1 cellular context compared by ENCODE assay signal in the genomic region with DNA sequence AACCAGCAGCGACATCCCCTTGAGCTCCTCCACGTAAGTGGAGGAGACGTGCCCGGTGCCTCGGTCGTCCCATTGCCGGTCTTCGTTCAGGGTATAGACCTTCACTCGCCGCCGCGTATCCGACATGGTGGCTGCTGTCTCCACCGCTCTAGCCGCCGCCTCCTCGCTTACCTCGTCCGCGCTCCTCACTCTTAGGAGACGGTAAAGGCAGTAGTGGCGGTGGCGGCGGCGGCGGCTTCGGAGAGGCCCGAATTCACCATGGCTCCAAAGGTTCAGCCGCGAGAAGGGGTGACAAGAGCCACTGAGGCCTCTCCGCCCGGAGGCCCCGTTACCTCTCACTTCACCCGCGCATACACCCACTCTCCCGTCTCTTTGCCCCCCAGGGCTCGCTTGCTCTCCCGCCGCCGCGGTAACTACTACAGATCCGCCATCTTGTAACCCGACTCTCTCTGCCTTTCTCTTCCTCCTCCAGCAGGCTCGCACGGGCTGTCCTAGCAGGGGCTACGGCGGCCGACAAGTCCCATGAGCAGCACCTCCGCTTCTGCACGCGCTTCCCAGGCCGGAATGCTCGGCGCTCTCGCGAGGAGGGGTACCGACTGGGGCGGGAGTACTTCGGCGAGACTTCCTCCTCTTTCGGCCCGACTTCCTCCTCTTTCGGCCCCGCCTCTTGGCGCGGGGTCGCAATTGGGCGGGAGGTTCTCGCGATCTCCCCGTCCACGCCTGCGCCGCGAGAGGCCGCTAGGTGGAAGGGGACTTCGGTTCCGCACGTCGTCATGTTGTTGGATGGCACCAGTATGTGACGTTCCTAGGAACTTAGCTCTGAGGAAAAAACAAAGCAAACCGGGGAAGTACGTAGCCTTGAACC.
A peak's percentile ranks its signal among the peaks of the same experiment; 100 is the strongest.
TF ChIP-seq lines count a peak whose summit lies in the region.

TSS of gene PPP4R3B (minus strand) at position 463 of the 865 bp plus-strand sequence. CDS start at position 126, 337 bp downstream.

TF ChIP-seq in HepG2, 621 proteins besides CTCF, POLR2A, EP300 and RAD21 (continued from another document and continues in another):
- TF ChIP-seq HNRNPK (IDR thresholded peaks at IDR 0.05; ENCODE audit: low read depth, low read length, poor library complexity, severe bottlenecking) (no peak), CENPT (CRISPR knock-in tag; IDR thresholded peaks at IDR 0.05; ENCODE audit: low read depth) (no peak; the same call in 1 of the 2 replicates), SOX13 (IDR thresholded peaks at IDR 0.05) (no peak), SOX13 (CRISPR knock-in tag; conservative IDR thresholded peaks at IDR 0.05 in 1 of 2, IDR thresholded peaks at IDR 0.05 in 1 of 2) (peak in 1 of 2 experiments; percentile 76; a peak in 1 of 4 replicates), KLF6 (CRISPR knock-in tag; IDR thresholded peaks at IDR 0.05) (peak; percentile 83; the same call in 1 of the 2 replicates), NFYC (CRISPR knock-in tag; IDR thresholded peaks at IDR 0.05) (peak; percentile 92), POLR2AphosphoS2 (IDR thresholded peaks at IDR 0.05; ENCODE audit: low read depth, low read length) (peak; percentile 96), ZNF354B (CRISPR knock-in tag; IDR thresholded peaks at IDR 0.05) (no peak), ARNT (IDR thresholded peaks at IDR 0.05) (no peak), NFE2 (CRISPR knock-in tag; IDR thresholded peaks at IDR 0.05) (peak; percentile 24; the same call in 1 of the 2 replicates), JUNB (CRISPR knock-in tag; IDR thresholded peaks at IDR 0.05; ENCODE audit: borderline replicate concordance) (peak; percentile 65; the same call in 1 of the 2 replicates), TGIF2 (CRISPR knock-in tag; IDR thresholded peaks at IDR 0.05) (peak; percentile 80), HNRNPLL (IDR thresholded peaks at IDR 0.05; ENCODE audit: low read depth, low read length, poor library complexity, severe bottlenecking) (peak; percentile 93), FOXM1 (CRISPR knock-in tag; IDR thresholded peaks at IDR 0.05) (no peak), MZF1 (CRISPR knock-in tag; IDR thresholded peaks at IDR 0.05; ENCODE audit: borderline replicate concordance) (no peak; the same call in 1 of the 2 replicates), BRF2 (CRISPR knock-in tag; IDR thresholded peaks at IDR 0.05) (peak; percentile 84; the same call in 1 of the 2 replicates), SRSF1 (optimal IDR thresholded peaks at IDR 0.05; ENCODE audit: low read depth, low read length) (peak; percentile 99), ATM (IDR thresholded peaks at IDR 0.05; ENCODE audit: borderline replicate concordance) (no peak), THAP7 (CRISPR knock-in tag; IDR thresholded peaks at IDR 0.05) (peak; percentile 96), ZSCAN25 (CRISPR knock-in tag; IDR thresholded peaks at IDR 0.05) (0 out of 2 replicates have a peak, but pooled peaks have one; percentile 26), ZBTB21 (CRISPR knock-in tag; IDR thresholded peaks at IDR 0.05) (peak; percentile 84), ZNF546 (CRISPR knock-in tag; conservative IDR thresholded peaks at IDR 0.05) (peak; percentile 96), SRSF4 (IDR thresholded peaks at IDR 0.05; ENCODE audit: low read depth, low read length, poor library complexity, severe bottlenecking) (no peak), ZNF251 (CRISPR knock-in tag; IDR thresholded peaks at IDR 0.05) (no peak), ZNF329 (CRISPR knock-in tag; IDR thresholded peaks at IDR 0.05; ENCODE audit: low read depth) (0 out of 2 replicates have a peak, but pooled peaks have one; percentile 18), TCF7L2 (IDR thresholded peaks at IDR 0.05; ENCODE audit: low read depth, low read length) (no peak), ZNF782 (CRISPR knock-in tag; IDR thresholded peaks at IDR 0.05; ENCODE audit: borderline replicate concordance) (no peak; the same call in none of the 2 replicates), SOX5 (CRISPR knock-in tag; IDR thresholded peaks at IDR 0.05; ENCODE audit: borderline replicate concordance) (peak; percentile 82), PLRG1 (conservative IDR thresholded peaks at IDR 0.05) (no peak), HNRNPH1 (optimal IDR thresholded peaks at IDR 0.05; ENCODE audit: low read depth, low read length) (peak; percentile 27), GZF1 (CRISPR knock-in tag; IDR thresholded peaks at IDR 0.05) (peak; percentile 81), AFF4 (CRISPR knock-in tag; IDR thresholded peaks at IDR 0.05) (peak; percentile 67; the same call in 1 of the 2 replicates), HOXA5 (CRISPR knock-in tag; IDR thresholded peaks at IDR 0.05) (peak; percentile 97), SAFB2 (CRISPR knock-in tag; IDR thresholded peaks at IDR 0.05; ENCODE audit: borderline replicate concordance, low read depth) (peak; percentile 88; the same call in 1 of the 2 replicates), SETDB1 (CRISPR knock-in tag; IDR thresholded peaks at IDR 0.05; ENCODE audit: borderline replicate concordance) (no peak), ZNF282 (IDR thresholded peaks at IDR 0.05; ENCODE audit: partially characterized antibody) (no peak), ZNF335 (CRISPR knock-in tag; IDR thresholded peaks at IDR 0.05) (peak; percentile 96), PHF20 (CRISPR knock-in tag; IDR thresholded peaks at IDR 0.05) (peak; percentile 97), ZKSCAN1 (IDR thresholded peaks at IDR 0.05; ENCODE audit: low read length) (no peak), RXRB (CRISPR knock-in tag; IDR thresholded peaks at IDR 0.05; ENCODE audit: borderline replicate concordance) (peak; percentile 89), HDAC6 (IDR thresholded peaks at IDR 0.05; ENCODE audit: low read depth, low read length) (no peak), ZMYM3 (CRISPR knock-in tag; IDR thresholded peaks at IDR 0.05) (peak; percentile 87), ZNF17 (CRISPR knock-in tag; IDR thresholded peaks at IDR 0.05) (no peak), FOXO1 (CRISPR knock-in tag; IDR thresholded peaks at IDR 0.05) (peak; percentile 88), GFI1 (CRISPR knock-in tag; IDR thresholded peaks at IDR 0.05; ENCODE audit: borderline replicate concordance) (no peak), ZNF569 (CRISPR knock-in tag; IDR thresholded peaks at IDR 0.05; ENCODE audit: borderline replicate concordance) (peak; percentile 88; the same call in 1 of the 2 replicates)
- TF ChIP-seq, protein P1, sequence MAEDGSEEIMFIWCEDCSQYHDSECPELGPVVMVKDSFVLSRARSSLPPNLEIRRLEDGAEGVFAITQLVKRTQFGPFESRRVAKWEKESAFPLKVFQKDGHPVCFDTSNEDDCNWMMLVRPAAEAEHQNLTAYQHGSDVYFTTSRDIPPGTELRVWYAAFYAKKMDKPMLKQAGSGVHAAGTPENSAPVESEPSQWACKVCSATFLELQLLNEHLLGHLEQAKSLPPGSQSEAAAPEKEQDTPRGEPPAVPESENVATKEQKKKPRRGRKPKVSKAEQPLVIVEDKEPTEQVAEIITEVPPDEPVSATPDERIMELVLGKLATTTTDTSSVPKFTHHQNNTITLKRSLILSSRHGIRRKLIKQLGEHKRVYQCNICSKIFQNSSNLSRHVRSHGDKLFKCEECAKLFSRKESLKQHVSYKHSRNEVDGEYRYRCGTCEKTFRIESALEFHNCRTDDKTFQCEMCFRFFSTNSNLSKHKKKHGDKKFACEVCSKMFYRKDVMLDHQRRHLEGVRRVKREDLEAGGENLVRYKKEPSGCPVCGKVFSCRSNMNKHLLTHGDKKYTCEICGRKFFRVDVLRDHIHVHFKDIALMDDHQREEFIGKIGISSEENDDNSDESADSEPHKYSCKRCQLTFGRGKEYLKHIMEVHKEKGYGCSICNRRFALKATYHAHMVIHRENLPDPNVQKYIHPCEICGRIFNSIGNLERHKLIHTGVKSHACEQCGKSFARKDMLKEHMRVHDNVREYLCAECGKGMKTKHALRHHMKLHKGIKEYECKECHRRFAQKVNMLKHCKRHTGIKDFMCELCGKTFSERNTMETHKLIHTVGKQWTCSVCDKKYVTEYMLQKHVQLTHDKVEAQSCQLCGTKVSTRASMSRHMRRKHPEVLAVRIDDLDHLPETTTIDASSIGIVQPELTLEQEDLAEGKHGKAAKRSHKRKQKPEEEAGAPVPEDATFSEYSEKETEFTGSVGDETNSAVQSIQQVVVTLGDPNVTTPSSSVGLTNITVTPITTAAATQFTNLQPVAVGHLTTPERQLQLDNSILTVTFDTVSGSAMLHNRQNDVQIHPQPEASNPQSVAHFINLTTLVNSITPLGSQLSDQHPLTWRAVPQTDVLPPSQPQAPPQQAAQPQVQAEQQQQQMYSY (CRISPR knock-in tag; IDR thresholded peaks at IDR 0.05) = 0 out of 2 replicates have a peak, but pooled peaks have one; percentile 3
- TF ChIP-seq, protein P2, sequence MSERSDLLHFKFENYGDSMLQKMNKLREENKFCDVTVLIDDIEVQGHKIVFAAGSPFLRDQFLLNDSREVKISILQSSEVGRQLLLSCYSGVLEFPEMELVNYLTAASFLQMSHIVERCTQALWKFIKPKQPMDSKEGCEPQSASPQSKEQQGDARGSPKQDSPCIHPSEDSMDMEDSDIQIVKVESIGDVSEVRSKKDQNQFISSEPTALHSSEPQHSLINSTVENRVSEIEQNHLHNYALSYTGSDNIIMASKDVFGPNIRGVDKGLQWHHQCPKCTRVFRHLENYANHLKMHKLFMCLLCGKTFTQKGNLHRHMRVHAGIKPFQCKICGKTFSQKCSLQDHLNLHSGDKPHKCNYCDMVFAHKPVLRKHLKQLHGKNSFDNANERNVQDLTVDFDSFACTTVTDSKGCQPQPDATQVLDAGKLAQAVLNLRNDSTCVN (CRISPR knock-in tag; IDR thresholded peaks at IDR 0.05; ENCODE audit: borderline replicate concordance) = peak; percentile 94; the same call in 1 of the 2 replicates
- TF ChIP-seq, protein P3, sequence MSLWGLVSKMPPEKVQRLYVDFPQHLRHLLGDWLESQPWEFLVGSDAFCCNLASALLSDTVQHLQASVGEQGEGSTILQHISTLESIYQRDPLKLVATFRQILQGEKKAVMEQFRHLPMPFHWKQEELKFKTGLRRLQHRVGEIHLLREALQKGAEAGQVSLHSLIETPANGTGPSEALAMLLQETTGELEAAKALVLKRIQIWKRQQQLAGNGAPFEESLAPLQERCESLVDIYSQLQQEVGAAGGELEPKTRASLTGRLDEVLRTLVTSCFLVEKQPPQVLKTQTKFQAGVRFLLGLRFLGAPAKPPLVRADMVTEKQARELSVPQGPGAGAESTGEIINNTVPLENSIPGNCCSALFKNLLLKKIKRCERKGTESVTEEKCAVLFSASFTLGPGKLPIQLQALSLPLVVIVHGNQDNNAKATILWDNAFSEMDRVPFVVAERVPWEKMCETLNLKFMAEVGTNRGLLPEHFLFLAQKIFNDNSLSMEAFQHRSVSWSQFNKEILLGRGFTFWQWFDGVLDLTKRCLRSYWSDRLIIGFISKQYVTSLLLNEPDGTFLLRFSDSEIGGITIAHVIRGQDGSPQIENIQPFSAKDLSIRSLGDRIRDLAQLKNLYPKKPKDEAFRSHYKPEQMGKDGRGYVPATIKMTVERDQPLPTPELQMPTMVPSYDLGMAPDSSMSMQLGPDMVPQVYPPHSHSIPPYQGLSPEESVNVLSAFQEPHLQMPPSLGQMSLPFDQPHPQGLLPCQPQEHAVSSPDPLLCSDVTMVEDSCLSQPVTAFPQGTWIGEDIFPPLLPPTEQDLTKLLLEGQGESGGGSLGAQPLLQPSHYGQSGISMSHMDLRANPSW (CRISPR knock-in tag; IDR thresholded peaks at IDR 0.05; ENCODE audit: borderline replicate concordance) = peak; percentile 91
- TF ChIP-seq, protein P4, sequence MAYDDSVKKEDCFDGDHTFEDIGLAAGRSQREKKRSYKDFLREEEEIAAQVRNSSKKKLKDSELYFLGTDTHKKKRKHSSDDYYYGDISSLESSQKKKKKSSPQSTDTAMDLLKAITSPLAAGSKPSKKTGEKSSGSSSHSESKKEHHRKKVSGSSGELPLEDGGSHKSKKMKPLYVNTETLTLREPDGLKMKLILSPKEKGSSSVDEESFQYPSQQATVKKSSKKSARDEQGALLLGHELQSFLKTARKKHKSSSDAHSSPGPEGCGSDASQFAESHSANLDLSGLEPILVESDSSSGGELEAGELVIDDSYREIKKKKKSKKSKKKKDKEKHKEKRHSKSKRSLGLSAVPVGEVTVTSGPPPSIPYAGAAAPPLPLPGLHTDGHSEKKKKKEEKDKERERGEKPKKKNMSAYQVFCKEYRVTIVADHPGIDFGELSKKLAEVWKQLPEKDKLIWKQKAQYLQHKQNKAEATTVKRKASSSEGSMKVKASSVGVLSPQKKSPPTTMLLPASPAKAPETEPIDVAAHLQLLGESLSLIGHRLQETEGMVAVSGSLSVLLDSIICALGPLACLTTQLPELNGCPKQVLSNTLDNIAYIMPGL (CRISPR knock-in tag; IDR thresholded peaks at IDR 0.05; ENCODE audit: borderline replicate concordance in 1 of 2, low read depth in 1 of 2) = peak; percentile 87 to 95
